In the genomic region with DNA sequence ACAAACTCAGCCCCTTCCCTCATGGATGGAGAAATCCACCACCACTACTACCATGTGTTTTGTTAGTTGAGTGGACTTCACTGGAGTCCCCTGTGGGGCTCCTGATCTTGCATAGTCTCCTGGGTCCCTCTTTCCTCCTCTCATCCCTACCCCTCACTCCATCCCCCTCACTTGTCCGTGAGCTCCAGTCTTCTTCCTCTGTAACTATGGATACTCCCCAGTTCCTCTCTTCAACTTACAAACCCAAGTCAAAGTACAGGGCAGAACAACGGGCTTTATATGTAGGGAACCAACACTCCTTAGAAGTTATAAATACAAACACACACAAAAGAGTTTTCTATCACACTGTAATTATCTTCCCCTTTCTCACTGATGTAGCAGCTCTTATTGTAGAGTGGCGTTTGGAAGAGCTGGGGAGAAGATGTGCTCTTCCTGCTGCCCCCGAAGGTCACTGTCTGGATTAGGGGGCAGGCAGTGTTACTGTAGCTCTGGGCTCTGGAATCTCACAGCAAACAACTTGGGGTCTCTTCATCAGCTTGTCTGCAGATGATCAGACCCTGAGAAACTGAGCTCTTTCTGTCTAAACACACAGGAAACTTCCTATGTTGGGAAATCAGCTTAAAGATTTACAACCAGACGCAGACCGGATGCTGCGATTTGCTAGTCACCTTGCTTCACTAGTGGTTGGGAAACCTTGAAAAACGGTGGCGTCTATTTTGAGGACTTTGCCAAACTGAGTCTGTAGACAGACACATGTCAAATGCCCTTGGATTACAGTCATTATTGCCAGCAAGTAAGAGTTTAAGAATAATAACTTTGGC, we compare ENCODE assay signal across 1 cellular context.
A peak's percentile ranks its signal among the peaks of the same experiment; 100 is the strongest.
TF ChIP-seq lines count a peak whose summit lies in the region.

No MANE protein-coding gene starts in this region.

TF ChIP-seq in K562, 482 proteins besides CTCF, POLR2A, EP300 and RAD21 (continued from another document):
- TF ChIP-seq MTA2 (IDR thresholded peaks at IDR 0.05; ENCODE audit: low read depth) (no peak), MEIS2 (IDR thresholded peaks at IDR 0.05; ENCODE audit: partially characterized antibody) (peak; percentile 22), RFX5 (IDR thresholded peaks at IDR 0.05; ENCODE audit: low read depth, low read length) (no peak), GABPA (tag; conservative IDR thresholded peaks at IDR 0.05; ENCODE audit: low read depth) (0 out of 2 replicates have a peak, but pooled peaks have one; percentile 41), ZNF41 (CRISPR knock-in tag; conservative IDR thresholded peaks at IDR 0.05) (no peak), CEBPB (tag; IDR thresholded peaks at IDR 0.05) (peak; percentile 84)
- TF ChIP-seq, protein P1, sequence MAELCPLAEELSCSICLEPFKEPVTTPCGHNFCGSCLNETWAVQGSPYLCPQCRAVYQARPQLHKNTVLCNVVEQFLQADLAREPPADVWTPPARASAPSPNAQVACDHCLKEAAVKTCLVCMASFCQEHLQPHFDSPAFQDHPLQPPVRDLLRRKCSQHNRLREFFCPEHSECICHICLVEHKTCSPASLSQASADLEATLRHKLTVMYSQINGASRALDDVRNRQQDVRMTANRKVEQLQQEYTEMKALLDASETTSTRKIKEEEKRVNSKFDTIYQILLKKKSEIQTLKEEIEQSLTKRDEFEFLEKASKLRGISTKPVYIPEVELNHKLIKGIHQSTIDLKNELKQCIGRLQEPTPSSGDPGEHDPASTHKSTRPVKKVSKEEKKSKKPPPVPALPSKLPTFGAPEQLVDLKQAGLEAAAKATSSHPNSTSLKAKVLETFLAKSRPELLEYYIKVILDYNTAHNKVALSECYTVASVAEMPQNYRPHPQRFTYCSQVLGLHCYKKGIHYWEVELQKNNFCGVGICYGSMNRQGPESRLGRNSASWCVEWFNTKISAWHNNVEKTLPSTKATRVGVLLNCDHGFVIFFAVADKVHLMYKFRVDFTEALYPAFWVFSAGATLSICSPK (IDR thresholded peaks at IDR 0.05; ENCODE audit: borderline replicate concordance), result no peak
